In genomic region chr12:74780458-74781241, GRCh38 we compare ENCODE assay signal across 16 cellular contexts.
DNase-seq lines count a peak whose midpoint lies in the region; ATAC-seq, FAIRE-seq and TF ChIP-seq lines count a peak whose summit lies in the region.
"Had no signal": no experiment of that assay in that cellular context is flagged by ENCODE, and none has a peak within 500 bp of the region (broad histone marks: within the 10 kb centered on the region; RNA-seq: fewer than 3 reads in every experiment).

No MANE protein-coding gene starts in this region.

- no peak for ATAC-seq in HG03175 (IDR thresholded peaks at IDR 0.05; ENCODE audit: unreplicated experiment)

- TF ChIP-seq CTCF in D721Med (IDR thresholded peaks at IDR 0.05; ENCODE audit: insufficient read depth, missing control alignments) (no peak), choroid plexus epithelial cell (conservative IDR thresholded peaks at IDR 0.05; ENCODE audit: low read depth, low read length) (no peak), GM10266 (IDR thresholded peaks at IDR 0.05; ENCODE audit: control insufficient read depth, insufficient read depth, low read depth, missing control alignments) (no peak)

- no peak for DNase-seq in D721Med (ENCODE audit: insufficient read length, low spot score)
- DNase-seq in NCI-H524 (lab: John Stamatoyannopoulos, UW), result peak; percentile 63 to 92
- peak; percentile 73 for DNase-seq in choroid plexus epithelial cell (ENCODE audit: low read depth)
- DNase-seq in non-pigmented ciliary epithelial cell (ENCODE audit: low read depth), result peak; percentile 36
- DNase-seq in occipital lobe (lab: John Stamatoyannopoulos, UW), result no peak
- DNase-seq in activated T-cell treated with anti-CD3 and anti-CD28 coated beads, Interleukin-2, amount 50 U/mL, for 48 hours, result no peak
- DNase-seq in GM10266 (ENCODE audit: extremely low spot score), result no peak
- DNase-seq: activated CD4-positive, alpha-beta T cell treated with anti-CD3 and anti-CD28 coated beads for 48 hours; DND-41; midbrain; NCI-H2171; stimulated activated CD4-positive, alpha-beta T cell treated with anti-CD3 and anti-CD28 coated beads, Interleukin-2, amount 100 ng/mL, for 24 hours; uterus had no signal

- peak; percentile 89 for FAIRE-seq in D721Med (lab: Jason Lieb, UNC)
- FAIRE-seq: H1 had no signal

- H3K4me3 ChIP-seq in choroid plexus epithelial cell (ENCODE audit: low read depth, low read length), result no peak overlapping the region
- H3K4me3 ChIP-seq: cardiac muscle cell, uterus had no signal

Comparison
In these comparisons a context has a peak if more than half of its experiments do, and no peak if none do; other contexts are left out.
1. DNase-seq: peak in NCI-H524 (2 of 2), choroid plexus epithelial cell (single experiment) and non-pigmented ciliary epithelial cell (single experiment); none in D721Med (single experiment), occipital lobe (single experiment), activated T-cell treated with anti-CD3 and anti-CD28 coated beads, Interleukin-2, amount 50 U/mL, for 48 hours (0 of 2) and GM10266 (single experiment).